22 cellular contexts compared by ENCODE assay signal in the genomic region with DNA sequence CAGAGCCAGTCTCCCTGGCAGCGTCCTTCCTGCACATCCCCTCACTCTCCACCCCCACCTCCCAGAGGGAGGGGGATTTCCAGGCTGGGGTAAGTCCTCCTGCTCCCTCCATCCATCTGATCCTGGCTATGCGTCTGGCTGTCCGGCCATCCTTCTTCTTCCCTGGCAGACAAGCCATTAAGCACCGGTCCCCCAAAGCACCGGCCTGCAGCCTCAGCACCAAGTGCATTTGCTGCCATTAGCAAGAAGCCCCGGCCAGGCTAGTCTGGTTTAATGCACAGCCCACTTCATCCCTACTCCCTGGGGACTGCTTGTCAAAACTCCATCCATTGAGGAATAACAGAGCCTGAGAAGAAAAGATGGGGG.
"Had no signal": no experiment of that assay in that cellular context is flagged by ENCODE, and none has a peak within 500 bp of the region (broad histone marks: within the 10 kb centered on the region; RNA-seq: fewer than 3 reads in every experiment).

No MANE protein-coding gene starts in this region.

- DNase-seq: activated B cell treated with CpG ODN at 0.5 μM for 24 hours; activated CD8-positive, alpha-beta memory T cell treated with anti-CD3 and anti-CD28 coated beads, Interleukin-2, amount 10 ng/mL, durations not matched to agents 7 days and 5 days; activated CD8-positive, alpha-beta T cell treated with anti-CD3 and anti-CD28 coated beads, Interleukin-2, amount 10 ng/mL, durations not matched to agents 7 days and 5 days; activated naive CD4-positive, alpha-beta T cell; colonic mucosa; effector memory CD4-positive, alpha-beta T cell; gastrocnemius medialis; hippocampal formation; left colon; naive B cell; nucleus accumbens; stimulated activated CD4-positive, alpha-beta T cell treated with anti-CD3 and anti-CD28 coated beads, Interleukin-15, amount 100 ng/mL, for 24 hours; stimulated activated CD4-positive, alpha-beta T cell treated with anti-CD3 and anti-CD28 coated beads, Interleukin-2, amount 100 ng/mL, for 24 hours; stimulated activated naive CD4-positive, alpha-beta T cell; T-helper 1 cell had no signal

- ATAC-seq: activated CD8-positive, alpha-beta memory T cell treated with anti-CD3 and anti-CD28 coated beads, Interleukin-2, amount 10 ng/mL, durations not matched to agents 7 days and 5 days; activated CD8-positive, alpha-beta T cell treated with anti-CD3 and anti-CD28 coated beads, Interleukin-2, amount 10 ng/mL, durations not matched to agents 7 days and 5 days; activated naive CD4-positive, alpha-beta T cell treated with anti-CD3 and anti-CD28 coated beads, Interleukin-2, amount 50 U/mL, for 72 hours; gastrocnemius medialis; left colon; psoas muscle had no signal

- H2AFZ ChIP-seq: parathyroid adenoma had no signal

- H3K9me3 ChIP-seq: colonic mucosa, gastrocnemius medialis, psoas muscle, right atrium auricular region, tibial nerve had no signal

- H3K27me3 ChIP-seq: colonic mucosa, gastrocnemius medialis, right atrium auricular region, tibial nerve had no signal

- H3K9me3 Mint-ChIP-seq: activated B cell treated with CpG ODN at 0.5 μM for 24 hours; activated naive CD4-positive, alpha-beta T cell treated with anti-CD3 and anti-CD28 coated beads, Interleukin-2, amount 50 U/mL, for 72 hours; mesothelial cell of epicardium; naive B cell; T-helper 2 cell treated with Interferon-gamma antibody and Interleukin-4, amounts not matched to agents 5 μg/mL and 100 μg/mL, for 36 hours had no signal

- H3K79me2 ChIP-seq: parathyroid adenoma had no signal

- H3K36me3 Mint-ChIP-seq: activated CD8-positive, alpha-beta memory T cell treated with anti-CD3 and anti-CD28 coated beads, Interleukin-2, amount 10 ng/mL, durations not matched to agents 7 days and 5 days; activated naive CD4-positive, alpha-beta T cell treated with anti-CD3 and anti-CD28 coated beads, Interleukin-2, amount 50 U/mL, for 72 hours; mesothelial cell of epicardium; naive B cell had no signal

- H3K27me3 Mint-ChIP-seq: activated B cell treated with CpG ODN at 0.5 μM for 24 hours had no signal

- H3K9ac ChIP-seq: parathyroid adenoma had no signal

- H3K4me3 Mint-ChIP-seq: activated B cell treated with CpG ODN at 0.5 μM for 24 hours; activated CD8-positive, alpha-beta memory T cell treated with anti-CD3 and anti-CD28 coated beads, Interleukin-2, amount 10 ng/mL, durations not matched to agents 7 days and 5 days; activated CD8-positive, alpha-beta T cell treated with anti-CD3 and anti-CD28 coated beads, Interleukin-2, amount 10 ng/mL, durations not matched to agents 7 days and 5 days; mesothelial cell of epicardium; T-helper 2 cell treated with Interferon-gamma antibody and Interleukin-4, amounts not matched to agents 5 μg/mL and 100 μg/mL, for 36 hours had no signal

- H3K4me3 ChIP-seq: colonic mucosa, gastrocnemius medialis, psoas muscle, right atrium auricular region, tibial nerve had no signal

- H3K27ac Mint-ChIP-seq: activated B cell treated with CpG ODN at 0.5 μM for 24 hours; activated CD8-positive, alpha-beta memory T cell treated with anti-CD3 and anti-CD28 coated beads, Interleukin-2, amount 10 ng/mL, durations not matched to agents 7 days and 5 days; activated CD8-positive, alpha-beta T cell treated with anti-CD3 and anti-CD28 coated beads, Interleukin-2, amount 10 ng/mL, durations not matched to agents 7 days and 5 days; activated naive CD4-positive, alpha-beta T cell treated with anti-CD3 and anti-CD28 coated beads, Interleukin-2, amount 50 U/mL, for 72 hours; mesothelial cell of epicardium; T-helper 2 cell treated with Interferon-gamma antibody and Interleukin-4, amounts not matched to agents 5 μg/mL and 100 μg/mL, for 36 hours had no signal

- H3K36me3 ChIP-seq: colonic mucosa, gastrocnemius medialis, right atrium auricular region, tibial nerve had no signal

- H3K27ac ChIP-seq: colonic mucosa, gastrocnemius medialis, parathyroid adenoma, psoas muscle, right atrium auricular region, tibial nerve had no signal
